Comparison of ENCODE assay signal across 23 cellular contexts in the genomic region with DNA sequence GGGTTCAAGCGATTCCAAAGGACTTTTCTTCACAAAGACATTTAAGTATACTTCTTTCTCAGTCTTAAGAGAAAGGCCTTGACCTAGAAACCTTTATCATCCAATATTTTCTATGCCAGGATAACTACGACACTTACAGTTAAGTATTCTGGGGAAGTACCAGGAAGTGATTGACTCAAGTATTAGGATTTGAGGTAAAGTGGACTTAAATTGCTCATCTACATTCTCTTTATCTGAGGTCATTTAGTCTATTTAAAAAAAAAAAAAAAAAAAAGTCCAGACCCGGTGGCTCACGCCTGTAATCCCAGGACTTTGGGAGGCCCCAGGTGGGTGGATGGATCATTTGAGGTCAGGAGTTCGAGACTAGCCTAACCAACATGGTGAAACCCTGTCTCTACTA.
DNase-seq lines count a peak whose midpoint lies in the region; ATAC-seq, FAIRE-seq and TF ChIP-seq lines count a peak whose summit lies in the region.
"Had no signal": no experiment of that assay in that cellular context is flagged by ENCODE, and none has a peak within 500 bp of the region (broad histone marks: within the 10 kb centered on the region; RNA-seq: fewer than 3 reads in every experiment).

No MANE protein-coding gene starts in this region.

- intact Hi-C loops in body of pancreas (cut with DNase I): no loop called here
- intact Hi-C loops in tibial artery (cut with DNase I; ENCODE audit: low total_unique reads): no loop called here

- no peak overlapping the region for H3K56ac ChIP-seq in mesendoderm (ENCODE audit: low read length)

- H4K5ac ChIP-seq in mesendoderm (ENCODE audit: low read length): no peak overlapping the region

- TF ChIP-seq CTCF in choroid plexus epithelial cell (conservative IDR thresholded peaks at IDR 0.05; ENCODE audit: low read depth, low read length): no peak
- no peak for TF ChIP-seq CTCF in body of pancreas (IDR thresholded peaks at IDR 0.05)
- no peak for TF ChIP-seq CTCF in tibial artery (IDR thresholded peaks at IDR 0.05)

- H3K4me1 ChIP-seq in GM23248 (ENCODE audit: insufficient read depth): 0 out of 2 replicates have a peak, but pooled peaks cover 4% of the 10 kb centered on the region
- H3K4me1 ChIP-seq in mesendoderm (ENCODE audit: control insufficient read depth, low read depth, low read length): no peaks in the 10 kb centered on the region
- peaks cover 7% of the 10 kb centered on the region for H3K4me1 ChIP-seq in body of pancreas
- H3K4me1 ChIP-seq in tibial artery: peaks cover 0 to 15% (median 2%) of the 10 kb centered on the region in 4 donors
- H3K4me1 ChIP-seq: BE2C had no signal

- no peak overlapping the region for H4K8ac ChIP-seq in mesendoderm (ENCODE audit: low read depth, low read length)

- no peak for ATAC-seq in body of pancreas

- H3K4me3 ChIP-seq in GM23248 (no peak overlapping the region), choroid plexus epithelial cell (ENCODE audit: low read depth, low read length) (no peak overlapping the region), mesendoderm (ENCODE audit: low read length) (no peak overlapping the region), body of pancreas (no peak overlapping the region), tibial artery (no peak overlapping the region)

- no peaks in the 10 kb centered on the region for H3K27me3 ChIP-seq in GM23248 (replicated peaks; ENCODE audit: insufficient read depth)
- no peaks in the 10 kb centered on the region for H3K27me3 ChIP-seq in mesendoderm (ENCODE audit: insufficient read depth, low read length, poor library complexity)
- no peaks in the 10 kb centered on the region for H3K27me3 ChIP-seq in body of pancreas
- H3K27me3 ChIP-seq in tibial artery: no peaks in the 10 kb centered on the region
- H3K27me3 ChIP-seq: BE2C had no signal

- H3K4me2 ChIP-seq in GM23248 (ENCODE audit: unreplicated experiment) (no peak overlapping the region), mesendoderm (ENCODE audit: low read length) (no peak overlapping the region)
- H3K4me2 ChIP-seq: SK-N-SH had no signal

- in situ Hi-C loops in GM23248 (cut with MboI): no loop called here

- H3K9ac ChIP-seq in GM23248 (no peak overlapping the region), mesendoderm (ENCODE audit: low read length) (no peak overlapping the region)
- H3K9ac ChIP-seq: SK-N-SH had no signal

- H2AK5ac ChIP-seq in mesendoderm (ENCODE audit: low read length): no peak overlapping the region

- H3K9me2 ChIP-seq in GM23248 (ENCODE audit: insufficient read depth): no peaks in the 10 kb centered on the region
- H3K9me2 ChIP-seq: SK-N-SH had no signal

- H3K9me3 ChIP-seq in GM23248 (ENCODE audit: low read depth) (no peaks in the 10 kb centered on the region), body of pancreas (no peaks in the 10 kb centered on the region), tibial artery (no peaks in the 10 kb centered on the region)
- H3K9me3 ChIP-seq: BE2C, SK-N-SH had no signal

- no peak for FAIRE-seq in RCC 7860 (lab: Jason Lieb, UNC)
- FAIRE-seq: A204.1 had no signal

- no peak overlapping the region for H2BK120ac ChIP-seq in mesendoderm (ENCODE audit: low read depth, low read length)

- H3K18ac ChIP-seq in mesendoderm (ENCODE audit: low read length): no peak overlapping the region

- no peak overlapping the region for H3K4ac ChIP-seq in mesendoderm (ENCODE audit: low read depth, low read length)

- H2BK15ac ChIP-seq in mesendoderm (replicated peaks; ENCODE audit: low read depth): no peak overlapping the region

- H3K79me2 ChIP-seq in GM23248 (ENCODE audit: insufficient read depth): peaks cover 98% of the 10 kb centered on the region
- H3K79me2 ChIP-seq in mesendoderm (ENCODE audit: control insufficient read depth, insufficient read depth, low read length): peaks cover 2% of the 10 kb centered on the region

- no peak overlapping the region for H3K23ac ChIP-seq in mesendoderm (ENCODE audit: low read length)

- no peak overlapping the region for H2BK5ac ChIP-seq in mesendoderm (ENCODE audit: low read length)

- H3K27ac ChIP-seq in GM23248: no peak overlapping the region
- H3K27ac ChIP-seq in mesendoderm (ENCODE audit: low read depth, low read length): no peak overlapping the region
- H3K27ac ChIP-seq in body of pancreas: no peak overlapping the region
- no peak overlapping the region for H3K27ac ChIP-seq in tibial artery

- H3F3A ChIP-seq in GM23248 (ENCODE audit: insufficient read depth): peaks cover 15% of the 10 kb centered on the region

- no peak for TF ChIP-seq POLR2A in body of pancreas (IDR thresholded peaks at IDR 0.05)

- WGBS in GM23248 (ENCODE audit: low coverage in 1 of 2, low lambda C conversion rate in 2 of 2, missing lambda C conversion rate in 2 of 2), 2 experiments: 76 to 82% methylated on average over 5 of the region's 5 CpGs
- WGBS in mesendoderm (ENCODE audit: extremely low coverage, insufficient coverage, low lambda C conversion rate): no CpG with 5 or more reads among the region's 5 CpGs
- 81 to 91% methylated on average over 5 of the region's 5 CpGs for WGBS in body of pancreas, 2 donors

- H3K79me1 ChIP-seq in mesendoderm (ENCODE audit: low read length): no peaks in the 10 kb centered on the region

- H3K36me3 ChIP-seq in GM23248 (ENCODE audit: low read depth) (no peaks in the 10 kb centered on the region; the same call in 1 of the 2 replicates), mesendoderm (ENCODE audit: control insufficient read depth, insufficient read depth, low read length) (no peaks in the 10 kb centered on the region), body of pancreas (replicated peaks in 1 of 2; ENCODE audit: insufficient read depth in 1 of 2, low read depth in 2 of 2) (no peaks in the 10 kb centered on the region), tibial artery (no peaks in the 10 kb centered on the region)
- H3K36me3 ChIP-seq: BE2C had no signal

- H4K20me1 ChIP-seq in GM23248 (ENCODE audit: insufficient read depth): peaks cover 10% of the 10 kb centered on the region; the same call in 1 of the 2 replicates

- DNase-seq in GM23248 (peak; percentile 50), RCC 7860 (ENCODE audit: low spot score) (peak; percentile 29), choroid plexus epithelial cell (ENCODE audit: low read depth) (peak; percentile 28), mesendoderm (peak; percentile 14), body of pancreas (no peak), activated T-cell treated with anti-CD3 and anti-CD28 coated beads for 4 hours (no peak), tibial artery (no peak), globus pallidus (ENCODE audit: low spot score) (no peak)
- DNase-seq: BE2C; CD4-positive, CD25-positive, alpha-beta regulatory T cell; COR-L47; DMS 273 treated with DMSO at 0.1 percent for 48 hours; DND-41; GF-D8; GOT3; NCI-H1105 treated with DMSO at 0.1 percent for 48 hours; NCI-H1694; NCI-H2081 treated with DMSO at 0.1 percent for 48 hours; NCI-H510A treated with DMSO at 0.1 percent for 48 hours; NCI-H774; SHP77 treated with DMSO at 0.1 percent for 48 hours; SK-N-SH had no signal

- no peak overlapping the region for H2AFZ ChIP-seq in GM23248

Comparison
In these comparisons a context has a peak if more than half of its experiments do, and no peak if none do; other contexts are left out.
1. DNase-seq: peak in GM23248 (single experiment), RCC 7860 (single experiment), choroid plexus epithelial cell (single experiment) and mesendoderm (single experiment); none in body of pancreas (0 of 4), activated T-cell treated with anti-CD3 and anti-CD28 coated beads for 4 hours (single experiment), tibial artery (0 of 2) and globus pallidus (single experiment).